ENCODE assay signal across 27 cellular contexts in the genomic region with DNA sequence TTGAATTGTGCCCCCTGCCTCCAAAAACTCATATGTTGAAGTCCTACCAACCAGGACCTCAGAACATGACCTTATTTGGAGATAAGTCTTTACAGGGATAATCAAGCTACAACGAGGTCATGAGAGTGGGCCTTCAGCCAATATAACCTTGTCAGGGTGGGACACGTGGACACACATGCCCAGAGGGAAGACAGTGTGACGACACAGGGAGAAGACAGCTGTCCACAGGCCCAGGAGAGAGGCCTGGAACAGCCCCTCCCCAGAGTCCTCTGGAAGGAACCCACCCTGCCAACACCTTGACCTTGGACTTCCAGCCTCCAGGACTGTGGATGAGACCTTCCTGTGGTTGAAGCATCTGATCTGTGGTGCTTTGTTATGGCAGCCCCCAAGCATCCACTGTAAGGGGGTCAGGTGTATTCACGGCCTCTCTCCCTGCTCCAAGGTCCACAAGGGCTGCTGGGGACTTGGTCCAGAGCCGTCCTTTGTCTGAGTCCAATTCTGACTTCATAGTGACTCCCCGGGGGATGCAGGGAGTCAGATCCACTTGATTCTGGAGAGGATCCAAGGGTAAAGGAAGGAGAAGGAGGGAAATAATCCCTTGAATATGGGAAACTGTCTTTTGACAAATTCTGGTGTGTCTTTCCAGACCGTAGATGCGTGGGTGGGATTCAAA. TPM values are rescaled to one million over a fixed set of nuclear protein-coding genes. Genes with fewer than 3 reads are reported as not detected.
DNase-seq lines count a peak whose midpoint lies in the region; ATAC-seq and TF ChIP-seq lines count a peak whose summit lies in the region.
"Had no signal": no experiment of that assay in that cellular context is flagged by ENCODE, and none has a peak within 500 bp of the region (broad histone marks: within the 10 kb centered on the region; RNA-seq: fewer than 3 reads in every experiment).

No MANE protein-coding gene starts in this region.

- H3K23ac ChIP-seq in neuronal stem cell (ENCODE audit: low read depth, low read length, poor library complexity) = no peak overlapping the region

- no CpG with 5 or more reads among the region's 8 CpGs for WGBS in neuronal stem cell (ENCODE audit: extremely low coverage in 2 of 2, insufficient read length in 2 of 2, insufficient replicate concordance in 1 of 2), 2 donors

- H3K14ac ChIP-seq in neuronal stem cell (ENCODE audit: low read length) = no peak overlapping the region

- DNase-seq in Right ventricle myocardium inferior (ENCODE audit: missing footprints) (no peak), right atrium auricular region (ENCODE audit: low spot score) (no peak), coronary artery (ENCODE audit: low spot score) (peak; percentile 66), neuronal stem cell (ENCODE audit: low spot score) (no peak), upper lobe of right lung (peak; percentile 43)
- DNase-seq: activated CD8-positive, alpha-beta T cell treated with anti-CD3 and anti-CD28 coated beads, Interleukin-2, amount 10 ng/mL, durations not matched to agents 7 days and 5 days; activated naive CD4-positive, alpha-beta T cell treated with anti-CD3 and anti-CD28 coated beads, Interleukin-2, amount 10 ng/mL, durations not matched to agents 7 days and 5 days; activated T-cell treated with anti-CD3 and anti-CD28 coated beads, Interleukin-2, amount 50 U/mL, for 72 hours; central memory CD4-positive, alpha-beta T cell; H9; mesendoderm; NCI-H1092; NCI-H187; NCI-H526 treated with DMSO at 0.1 percent for 48 hours; stimulated activated CD8-positive, alpha-beta memory T cell treated with anti-CD3 and anti-CD28 coated beads, Interleukin-4, amount 100 ng/mL, for 48 hours; T-cell had no signal

- H3K79me1 ChIP-seq in neuronal stem cell (ENCODE audit: low read depth, low read length) = no peaks in the 10 kb centered on the region

- H3K4me1 ChIP-seq in right atrium auricular region (peaks cover 0 to 9% of the 10 kb centered on the region in 2 donors), neuronal stem cell (ENCODE audit: control insufficient read depth in 2 of 2, insufficient read depth in 1 of 2, low read depth in 1 of 2, low read length in 2 of 2) (peaks cover 0 to 4% of the 10 kb centered on the region in 2 donors), upper lobe of right lung (no peaks in the 10 kb centered on the region)
- H3K4me1 ChIP-seq: BLaER1 treated with 17β-estradiol and CSF1 and Interleukin-3, amounts not matched to agents 10 nM and 100 nM; SJSA1 had no signal

- H2BK12ac ChIP-seq in neuronal stem cell (ENCODE audit: low read length) = no peak overlapping the region

- H3K36me3 ChIP-seq in right atrium auricular region (no peaks in the 10 kb centered on the region), neuronal stem cell (replicated peaks in 1 of 2; ENCODE audit: control insufficient read depth in 2 of 2, insufficient read depth in 2 of 2, low read length in 2 of 2) (no peaks in the 10 kb centered on the region), upper lobe of right lung (no peaks in the 10 kb centered on the region)
- H3K36me3 ChIP-seq: BLaER1 treated with 17β-estradiol and CSF1 and Interleukin-3, amounts not matched to agents 10 nM and 100 nM; heart left ventricle; ovary; SJSA1 had no signal

- peak overlapping the region; percentile 61 for H2AK5ac ChIP-seq in neuronal stem cell (ENCODE audit: low read depth, low read length)

- no peaks in the 10 kb centered on the region for H3K9me3 ChIP-seq in right atrium auricular region
- H3K9me3 ChIP-seq in neuronal stem cell (replicated peaks in 1 of 2; ENCODE audit: control insufficient read depth in 2 of 2, insufficient read depth in 1 of 2, low read depth in 1 of 2, low read length in 2 of 2) = peaks cover 0 to 2% of the 10 kb centered on the region in 2 donors
- H3K9me3 ChIP-seq in upper lobe of right lung = no peaks in the 10 kb centered on the region
- H3K9me3 ChIP-seq: BLaER1 treated with 17β-estradiol and CSF1 and Interleukin-3, amounts not matched to agents 10 nM and 100 nM; heart left ventricle; ovary; SJSA1 had no signal

- H3K27me3 ChIP-seq in right atrium auricular region (no peaks in the 10 kb centered on the region), neuronal stem cell (ENCODE audit: control insufficient read depth in 3 of 3, insufficient read depth in 3 of 3, low read depth in 1 of 3, low read length in 3 of 3) (peaks cover 0 to 9% (median 0%) of the 10 kb centered on the region in 3 experiments), upper lobe of right lung (no peaks in the 10 kb centered on the region)
- H3K27me3 ChIP-seq: BLaER1 treated with 17β-estradiol and CSF1 and Interleukin-3, amounts not matched to agents 10 nM and 100 nM; heart left ventricle; ovary; SJSA1 had no signal

- ATAC-seq in Right ventricle myocardium inferior (peak; percentile 23), upper lobe of right lung (no peak), GM21825 (IDR thresholded peaks at IDR 0.05; ENCODE audit: unreplicated experiment) (no peak), HG02798 (IDR thresholded peaks at IDR 0.05; ENCODE audit: poor library complexity, unreplicated experiment) (no peak)
- ATAC-seq: activated CD8-positive, alpha-beta T cell treated with anti-CD3 and anti-CD28 coated beads, Interleukin-2, amount 10 ng/mL, durations not matched to agents 7 days and 5 days; activated T-cell treated with anti-CD3 and anti-CD28 coated beads, Interleukin-2, amount 50 U/mL, for 72 hours; T-cell had no signal

- no peak overlapping the region for H4K8ac ChIP-seq in neuronal stem cell (ENCODE audit: low read depth, low read length)

- no peak overlapping the region for H3K9ac ChIP-seq in neuronal stem cell (ENCODE audit: low read depth, low read length, poor library complexity)
- H3K9ac ChIP-seq: BLaER1 treated with 17β-estradiol and CSF1 and Interleukin-3, amounts not matched to agents 10 nM and 100 nM had no signal

- H3K4ac ChIP-seq in neuronal stem cell (ENCODE audit: low read length) = no peak overlapping the region

- H2BK120ac ChIP-seq in neuronal stem cell (ENCODE audit: low read depth, low read length) = no peak overlapping the region

- no peak overlapping the region for H4K91ac ChIP-seq in neuronal stem cell (ENCODE audit: low read depth, low read length, poor library complexity)

- no peak overlapping the region for H2BK5ac ChIP-seq in neuronal stem cell (ENCODE audit: low read length)

- H3K27ac ChIP-seq in right atrium auricular region (no peak overlapping the region), coronary artery (peak overlapping the region in 1 of 2 donors; percentile 35), neuronal stem cell (replicated peaks; ENCODE audit: low read length) (no peak overlapping the region), upper lobe of right lung (no peak overlapping the region)
- H3K27ac ChIP-seq: BLaER1 treated with 17β-estradiol and CSF1 and Interleukin-3, amounts not matched to agents 10 nM and 100 nM; HL-60; ovary; SJSA1 had no signal

- intact Hi-C loops in Right ventricle myocardium inferior (cut with DNase I) (no loop called here), upper lobe of right lung (cut with DNase I) (no loop called here)

- H3K4me3 ChIP-seq in right atrium auricular region (no peak overlapping the region), coronary artery (no peak overlapping the region), neuronal stem cell (ENCODE audit: low read length in 2 of 2) (no peak overlapping the region), upper lobe of right lung (no peak overlapping the region)
- H3K4me3 ChIP-seq: BLaER1 treated with 17β-estradiol and CSF1 and Interleukin-3, amounts not matched to agents 10 nM and 100 nM; heart left ventricle; ovary; SJSA1 had no signal

- no peak overlapping the region for H3K4me2 ChIP-seq in neuronal stem cell (ENCODE audit: insufficient read depth, low read length, poor library complexity, severe bottlenecking)
- H3K4me2 ChIP-seq: BLaER1 treated with 17β-estradiol and CSF1 and Interleukin-3, amounts not matched to agents 10 nM and 100 nM had no signal

- TF ChIP-seq CTCF in right atrium auricular region (IDR thresholded peaks at IDR 0.05) (no peak), coronary artery (IDR thresholded peaks at IDR 0.05) (no peak), upper lobe of right lung (IDR thresholded peaks at IDR 0.05) (no peak)

- H3K18ac ChIP-seq in neuronal stem cell (ENCODE audit: low read length) = no peak overlapping the region

- no peak overlapping the region for H2BK15ac ChIP-seq in neuronal stem cell (ENCODE audit: low read length)

- H2AFZ ChIP-seq in neuronal stem cell (ENCODE audit: low read length) = no peak overlapping the region

RNA-seq across cellular contexts. Expression of gene CALML3, which starts 6.9 kb away (rescaled TPM):
- total RNA-seq in Right ventricle myocardium inferior (not detected), right atrium auricular region (not detected), upper lobe of right lung (not detected)
- not detected for polyA plus RNA-seq in neuronal stem cell (2013, experiment 1 of 2)
- not detected for polyA plus RNA-seq in neuronal stem cell (2013, experiment 2 of 2)
- total RNA-seq: activated CD8-positive, alpha-beta T cell treated with anti-CD3 and anti-CD28 coated beads, Interleukin-2, amount 10 ng/mL, durations not matched to agents 7 days and 5 days; activated T-cell treated with anti-CD3 and anti-CD28 coated beads, Interleukin-2, amount 50 U/mL, for 72 hours; astrocyte; Daoy; dermis microvascular lymphatic vessel endothelial cell; H9; heart left ventricle; LHCN-M2; SJSA1; T-cell had no signal

RNA-seq across cellular contexts. Expression of gene CALML5, which starts 32.3 kb away (rescaled TPM):
- total RNA-seq in Right ventricle myocardium inferior (not detected), right atrium auricular region (not detected), upper lobe of right lung (not detected)
- polyA plus RNA-seq in neuronal stem cell (2013, experiment 1 of 2) = not detected
- polyA plus RNA-seq in neuronal stem cell (2013, experiment 2 of 2) = not detected
- total RNA-seq: activated CD8-positive, alpha-beta T cell treated with anti-CD3 and anti-CD28 coated beads, Interleukin-2, amount 10 ng/mL, durations not matched to agents 7 days and 5 days; activated T-cell treated with anti-CD3 and anti-CD28 coated beads, Interleukin-2, amount 50 U/mL, for 72 hours; astrocyte; Daoy; dermis microvascular lymphatic vessel endothelial cell; H9; heart left ventricle; LHCN-M2; SJSA1; T-cell had no signal
- polyA plus RNA-seq: heart left ventricle, ovary had no signal

Comparison
In these comparisons a context has a peak if more than half of its experiments do, and no peak if none do; other contexts are left out.
1. DNase-seq: peak in coronary artery (single experiment) and upper lobe of right lung (single experiment); none in Right ventricle myocardium inferior (single experiment), right atrium auricular region (single experiment) and neuronal stem cell (single experiment).